4 cellular contexts compared by ENCODE assay signal in the genomic region with DNA sequence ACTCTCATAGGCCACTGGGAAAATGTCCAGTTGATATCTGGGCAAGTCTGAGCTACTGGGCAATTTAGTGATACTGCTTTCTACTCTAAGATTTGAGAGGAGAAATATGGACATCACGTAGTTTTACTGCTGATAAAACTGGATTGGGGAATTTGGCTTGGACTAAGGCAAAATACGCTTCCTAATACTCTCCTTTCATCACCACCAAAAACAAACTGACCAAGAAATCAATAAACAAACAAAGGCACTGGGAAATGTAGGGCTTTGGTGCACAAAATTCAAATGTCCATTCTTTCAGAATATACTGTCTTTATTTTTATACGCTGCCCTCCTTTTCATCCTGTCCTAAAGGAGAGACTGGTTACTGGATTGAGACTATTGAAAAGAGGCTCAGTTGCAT.
"Had no signal": no experiment of that assay in that cellular context is flagged by ENCODE, and none has a peak within 500 bp of the region (broad histone marks: within the 10 kb centered on the region; RNA-seq: fewer than 3 reads in every experiment).

No MANE protein-coding gene starts in this region.

- H2AFZ ChIP-seq: GM23338 had no signal

- ATAC-seq: GM23338 had no signal

- H3K4me2 ChIP-seq: GM23338 had no signal

- DNase-seq: H9, HCEC 1CT, KBM-7 had no signal

- H3K4me3 ChIP-seq: GM23338 had no signal
